Comparison of ENCODE assay signal across 1 cellular context in the genomic region with DNA sequence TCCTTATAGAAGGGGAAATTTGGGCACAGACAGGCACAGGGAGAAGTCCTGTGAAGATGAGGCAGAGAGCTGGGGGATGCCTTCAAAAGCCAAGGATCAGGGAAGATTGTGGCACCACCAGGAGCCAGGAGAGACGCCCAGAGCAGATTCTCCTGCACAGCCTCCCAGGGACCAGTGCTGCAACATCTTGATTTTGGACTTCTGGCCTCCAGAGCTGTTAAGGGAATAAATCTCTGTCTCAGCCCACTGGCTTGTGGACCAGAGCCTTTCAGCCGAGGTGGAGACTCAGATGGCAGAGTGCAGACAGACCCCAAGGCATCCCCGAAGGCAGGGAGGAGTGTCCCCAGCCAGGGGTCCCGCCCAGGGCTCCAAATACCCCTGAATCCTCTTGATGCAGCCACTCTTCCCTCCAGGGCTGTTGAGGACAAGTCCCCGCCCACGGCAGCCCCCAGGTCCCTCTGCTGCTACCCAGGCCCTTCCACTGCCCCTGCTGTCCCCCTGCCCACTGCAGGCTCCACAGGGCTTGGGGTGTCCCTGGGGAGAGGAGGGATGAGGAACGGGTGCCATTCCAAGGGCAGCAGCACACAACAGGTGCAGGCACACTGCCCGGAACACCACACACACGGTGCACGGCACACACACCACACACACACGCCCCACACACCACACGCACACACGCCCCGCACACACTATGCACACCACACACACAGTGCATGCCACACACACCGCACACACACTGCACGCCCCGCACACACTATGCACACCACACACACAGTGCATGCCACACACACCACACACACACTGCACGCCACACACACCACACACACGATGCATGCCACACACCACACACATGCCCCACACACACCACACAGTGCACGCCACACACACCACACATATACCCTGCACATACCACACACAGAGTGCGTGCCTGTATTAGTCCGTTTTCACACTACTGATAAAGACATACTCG.
TF ChIP-seq lines count a peak whose summit lies in the region.

No MANE protein-coding gene starts in this region.

TF ChIP-seq in H1, 55 proteins besides CTCF, POLR2A, EP300 and RAD21:
- no peak for TF ChIP-seq GTF2F1 (IDR thresholded peaks at IDR 0.05; ENCODE audit: borderline replicate concordance, low read depth, low read length)
- TF ChIP-seq SAP30 (IDR thresholded peaks at IDR 0.05; ENCODE audit: insufficient read depth, insufficient replicate concordance, low read length) = no peak
- no peak for TF ChIP-seq POU5F1 (IDR thresholded peaks at IDR 0.05; ENCODE audit: low read depth, low read length)
- TF ChIP-seq JUN (IDR thresholded peaks at IDR 0.05; ENCODE audit: low read depth, low read length) = no peak
